Comparison of ENCODE assay signal across 21 cellular contexts in genomic region chr1:224554056-224554455, GRCh38.
"Had no signal": no experiment of that assay in that cellular context is flagged by ENCODE, and none has a peak within 500 bp of the region (broad histone marks: within the 10 kb centered on the region; RNA-seq: fewer than 3 reads in every experiment).

No MANE protein-coding gene starts in this region.

- H3K9me3 ChIP-seq: gastroesophageal sphincter, neutrophil, psoas muscle, stomach, thoracic aorta had no signal

- H3K4me1 Mint-ChIP-seq: endodermal cell; immature natural killer cell; naive thymus-derived CD8-positive, alpha-beta T cell had no signal

- ATAC-seq: gastroesophageal sphincter; left cardiac atrium; left ventricle myocardium superior; naive thymus-derived CD8-positive, alpha-beta T cell; sciatic nerve had no signal

- DNase-seq: effector CD4-positive, alpha-beta T cell; endodermal cell; glutamatergic neuron; immature natural killer cell; kidney; left cardiac atrium; left ventricle myocardium superior; naive thymus-derived CD8-positive, alpha-beta T cell; psoas muscle; retina; stimulated activated CD4-positive, alpha-beta T cell treated with anti-CD3 and anti-CD28 coated beads, Interleukin-2, amount 100 ng/mL, for 24 hours; stimulated activated naive CD4-positive, alpha-beta T cell; stomach; substantia nigra; trophoblast cell had no signal

- H3K4me1 ChIP-seq: gastroesophageal sphincter, stomach had no signal

- H3K27me3 Mint-ChIP-seq: naive thymus-derived CD8-positive, alpha-beta T cell had no signal

- H3K4me3 ChIP-seq: coronary artery, gastroesophageal sphincter, psoas muscle, stomach, thoracic aorta had no signal

- H3K27ac ChIP-seq: coronary artery, gastroesophageal sphincter, neutrophil, psoas muscle, stomach, thoracic aorta had no signal

- H3K36me3 Mint-ChIP-seq: immature natural killer cell; naive thymus-derived CD8-positive, alpha-beta T cell had no signal

- FAIRE-seq: endothelial cell of umbilical vein, kidney had no signal

- H3K27me3 ChIP-seq: gastroesophageal sphincter, neutrophil, stomach had no signal

- H3K36me3 ChIP-seq: gastroesophageal sphincter, neutrophil, stomach, thoracic aorta had no signal

- H3K9me3 Mint-ChIP-seq: endodermal cell; immature natural killer cell; naive thymus-derived CD8-positive, alpha-beta T cell had no signal

- H3K4me3 Mint-ChIP-seq: endodermal cell; immature natural killer cell; naive thymus-derived CD8-positive, alpha-beta T cell had no signal

- H3K27ac Mint-ChIP-seq: endodermal cell; immature natural killer cell; naive thymus-derived CD8-positive, alpha-beta T cell had no signal
